In genomic region chr17:80892900-80893603, GRCh38 we compare ENCODE assay signal across 10 cellular contexts.
A peak's percentile ranks its signal among the peaks of the same experiment; 100 is the strongest.
DNase-seq lines count a peak whose midpoint lies in the region; ATAC-seq and TF ChIP-seq lines count a peak whose summit lies in the region.
"Had no signal": no experiment of that assay in that cellular context is flagged by ENCODE, and none has a peak within 500 bp of the region (broad histone marks: within the 10 kb centered on the region; RNA-seq: fewer than 3 reads in every experiment).

No MANE protein-coding gene starts in this region.

- H3K4me3 ChIP-seq in cardiac muscle cell (no peak overlapping the region), left ventricle myocardium inferior (no peak overlapping the region), stomach smooth muscle (ENCODE audit: low read length in 2 of 2) (no peak overlapping the region)

- H3K9me3 ChIP-seq in cardiac muscle cell (ENCODE audit: low read depth) (no peaks in the 10 kb centered on the region), left ventricle myocardium inferior (replicated peaks) (no peaks in the 10 kb centered on the region), stomach smooth muscle (ENCODE audit: control insufficient read depth in 2 of 2, low read length in 2 of 2) (no peaks in the 10 kb centered on the region)
- H3K9me3 ChIP-seq: neutrophil had no signal

- DNase-seq in cardiac muscle cell (ENCODE audit: low read depth in 1 of 2, low spot score in 1 of 2) = peak in 1 of 2 donors; percentile 51
- DNase-seq in left ventricle myocardium inferior = no peak
- DNase-seq in activated CD8-positive, alpha-beta T cell treated with anti-CD3 and anti-CD28 coated beads, Interleukin-2, amount 10 ng/mL, durations not matched to agents 7 days and 5 days = no peak
- peak; percentile 41 for DNase-seq in fibroblast of peridontal ligament (ENCODE audit: extremely low read depth)
- no peak for DNase-seq in epidermal melanocyte (ENCODE audit: insufficient read length, low spot score)
- DNase-seq: DND-41 had no signal

- no peak for TF ChIP-seq CTCF in cardiac muscle cell (IDR thresholded peaks at IDR 0.05; ENCODE audit: low read depth, low read length)
- no peak for TF ChIP-seq CTCF in left ventricle myocardium inferior (IDR thresholded peaks at IDR 0.05; ENCODE audit: borderline replicate concordance)

- H3K36me3 Mint-ChIP-seq in activated CD8-positive, alpha-beta T cell treated with anti-CD3 and anti-CD28 coated beads, Interleukin-2, amount 10 ng/mL, durations not matched to agents 7 days and 5 days (ENCODE audit: low read depth) = peaks cover 80% of the 10 kb centered on the region

- intact Hi-C loops in left ventricle myocardium inferior (cut with micrococcal nuclease) = no loop called here

- H3K27ac Mint-ChIP-seq in activated CD8-positive, alpha-beta T cell treated with anti-CD3 and anti-CD28 coated beads, Interleukin-2, amount 10 ng/mL, durations not matched to agents 7 days and 5 days = peak overlapping the region; percentile 93

- CTCF ChIA-PET in activated CD8-positive, alpha-beta T cell treated with anti-CD3 and anti-CD28 coated beads, Interleukin-2, amount 10 ng/mL, durations not matched to agents 7 days and 5 days (lab: Charles Lee) = interaction anchor here (0.6 to 1.7 kb wide), 6 partner anchors 9 to 317 kb away, joined by 3 to 4 read pairs (median 4); no protein-coding TSS in a partner anchor

- ATAC-seq in activated CD8-positive, alpha-beta T cell treated with anti-CD3 and anti-CD28 coated beads, Interleukin-2, amount 10 ng/mL, durations not matched to agents 7 days and 5 days = no peak
- no peak for ATAC-seq in HG02852 (IDR thresholded peaks at IDR 0.05; ENCODE audit: unreplicated experiment)
- no peak for ATAC-seq in GM18873 (IDR thresholded peaks at IDR 0.05; ENCODE audit: low FRiP score, unreplicated experiment)

- H3K9ac ChIP-seq in stomach smooth muscle (ENCODE audit: low read length in 2 of 2) = peak overlapping the region; percentile 24 to 47

- no peaks in the 10 kb centered on the region for H3K27me3 Mint-ChIP-seq in activated CD8-positive, alpha-beta T cell treated with anti-CD3 and anti-CD28 coated beads, Interleukin-2, amount 10 ng/mL, durations not matched to agents 7 days and 5 days (ENCODE audit: low read depth)

- peak overlapping the region; percentile 74 for H3K4me3 Mint-ChIP-seq in activated CD8-positive, alpha-beta T cell treated with anti-CD3 and anti-CD28 coated beads, Interleukin-2, amount 10 ng/mL, durations not matched to agents 7 days and 5 days

- H3K27ac ChIP-seq in cardiac muscle cell (peak overlapping the region; percentile 34), left ventricle myocardium inferior (replicated peaks) (no peak overlapping the region), stomach smooth muscle (ENCODE audit: low read length) (peak overlapping the region; percentile 89)

- POLR2A ChIA-PET in activated CD8-positive, alpha-beta T cell treated with anti-CD3 and anti-CD28 coated beads, Interleukin-2, amount 10 ng/mL, durations not matched to agents 7 days and 5 days (lab: Charles Lee) = interaction anchor here (0.5 to 2.0 kb wide), 6 partner anchors 8 to 125 kb away, joined by 3 to 15 read pairs (median 6); no protein-coding TSS in a partner anchor

- H3K9me3 Mint-ChIP-seq in activated CD8-positive, alpha-beta T cell treated with anti-CD3 and anti-CD28 coated beads, Interleukin-2, amount 10 ng/mL, durations not matched to agents 7 days and 5 days (ENCODE audit: insufficient read depth) = no peaks in the 10 kb centered on the region

- no peaks in the 10 kb centered on the region for H3K27me3 ChIP-seq in cardiac muscle cell
- H3K27me3 ChIP-seq in left ventricle myocardium inferior (ENCODE audit: low read depth) = no peaks in the 10 kb centered on the region
- H3K27me3 ChIP-seq in stomach smooth muscle (ENCODE audit: control insufficient read depth in 1 of 2, insufficient read depth in 2 of 2, low read length in 2 of 2) = no peaks in the 10 kb centered on the region
- H3K27me3 ChIP-seq: neutrophil had no signal

- H3K4me1 Mint-ChIP-seq in activated CD8-positive, alpha-beta T cell treated with anti-CD3 and anti-CD28 coated beads, Interleukin-2, amount 10 ng/mL, durations not matched to agents 7 days and 5 days (ENCODE audit: low read depth) = peaks cover 86% of the 10 kb centered on the region

- H3K36me3 ChIP-seq in cardiac muscle cell (peaks cover 10% of the 10 kb centered on the region), left ventricle myocardium inferior (peaks cover 36% of the 10 kb centered on the region), stomach smooth muscle (ENCODE audit: control insufficient read depth in 2 of 2, insufficient read depth in 2 of 2, low read length in 2 of 2) (peaks cover 5 to 14% of the 10 kb centered on the region in 2 donors)

- H3K4me1 ChIP-seq in cardiac muscle cell (ENCODE audit: low read depth) (peaks cover 5% of the 10 kb centered on the region), left ventricle myocardium inferior (peaks cover 26% of the 10 kb centered on the region), stomach smooth muscle (ENCODE audit: control insufficient read depth, insufficient read depth, low read length) (peaks cover 33% of the 10 kb centered on the region)
